ENCODE assay signal across 1 cellular context in genomic region chr15:59388670-59389069, GRCh38.
TF ChIP-seq lines count a peak whose summit lies in the region.

No MANE protein-coding gene starts in this region.

TF ChIP-seq in A549, 52 proteins besides CTCF, POLR2A, EP300 and RAD21 (continued from another document):
- TF ChIP-seq FOSL2 (IDR thresholded peaks at IDR 0.05), result peak; percentile 87
- peak; percentile 96 for TF ChIP-seq FOSL2 (CRISPR knock-in tag; IDR thresholded peaks at IDR 0.05)
- TF ChIP-seq CBX8 (IDR thresholded peaks at IDR 0.05), result no peak
- TF ChIP-seq JUNB (IDR thresholded peaks at IDR 0.05), result peak; percentile 66; the same call in 1 of the 2 replicates
- 0 out of 2 replicates have a peak, but pooled peaks have one; percentile 34 for TF ChIP-seq HOXA7 (CRISPR knock-in tag; IDR thresholded peaks at IDR 0.05)
- TF ChIP-seq, protein P1, sequence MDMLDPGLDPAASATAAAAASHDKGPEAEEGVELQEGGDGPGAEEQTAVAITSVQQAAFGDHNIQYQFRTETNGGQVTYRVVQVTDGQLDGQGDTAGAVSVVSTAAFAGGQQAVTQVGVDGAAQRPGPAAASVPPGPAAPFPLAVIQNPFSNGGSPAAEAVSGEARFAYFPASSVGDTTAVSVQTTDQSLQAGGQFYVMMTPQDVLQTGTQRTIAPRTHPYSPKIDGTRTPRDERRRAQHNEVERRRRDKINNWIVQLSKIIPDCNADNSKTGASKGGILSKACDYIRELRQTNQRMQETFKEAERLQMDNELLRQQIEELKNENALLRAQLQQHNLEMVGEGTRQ (IDR thresholded peaks at IDR 0.05), result no peak
- TF ChIP-seq CEBPB (IDR thresholded peaks at IDR 0.05), result peak; percentile 94 to 97
- TF ChIP-seq ZFP36 (IDR thresholded peaks at IDR 0.05; ENCODE audit: borderline replicate concordance, partially characterized antibody), result no peak
- 0 out of 2 replicates have a peak, but pooled peaks have one; percentile 39 for TF ChIP-seq HES2 (IDR thresholded peaks at IDR 0.05)
